ENCODE assay signal across 1 cellular context in genomic region chr20:23203951-23204730, GRCh38.
TF ChIP-seq lines count a peak whose summit lies in the region.

No MANE protein-coding gene starts in this region.

TF ChIP-seq in K562, 482 proteins besides CTCF, POLR2A, EP300 and RAD21 (continued from another document):
- TF ChIP-seq, protein P1, sequence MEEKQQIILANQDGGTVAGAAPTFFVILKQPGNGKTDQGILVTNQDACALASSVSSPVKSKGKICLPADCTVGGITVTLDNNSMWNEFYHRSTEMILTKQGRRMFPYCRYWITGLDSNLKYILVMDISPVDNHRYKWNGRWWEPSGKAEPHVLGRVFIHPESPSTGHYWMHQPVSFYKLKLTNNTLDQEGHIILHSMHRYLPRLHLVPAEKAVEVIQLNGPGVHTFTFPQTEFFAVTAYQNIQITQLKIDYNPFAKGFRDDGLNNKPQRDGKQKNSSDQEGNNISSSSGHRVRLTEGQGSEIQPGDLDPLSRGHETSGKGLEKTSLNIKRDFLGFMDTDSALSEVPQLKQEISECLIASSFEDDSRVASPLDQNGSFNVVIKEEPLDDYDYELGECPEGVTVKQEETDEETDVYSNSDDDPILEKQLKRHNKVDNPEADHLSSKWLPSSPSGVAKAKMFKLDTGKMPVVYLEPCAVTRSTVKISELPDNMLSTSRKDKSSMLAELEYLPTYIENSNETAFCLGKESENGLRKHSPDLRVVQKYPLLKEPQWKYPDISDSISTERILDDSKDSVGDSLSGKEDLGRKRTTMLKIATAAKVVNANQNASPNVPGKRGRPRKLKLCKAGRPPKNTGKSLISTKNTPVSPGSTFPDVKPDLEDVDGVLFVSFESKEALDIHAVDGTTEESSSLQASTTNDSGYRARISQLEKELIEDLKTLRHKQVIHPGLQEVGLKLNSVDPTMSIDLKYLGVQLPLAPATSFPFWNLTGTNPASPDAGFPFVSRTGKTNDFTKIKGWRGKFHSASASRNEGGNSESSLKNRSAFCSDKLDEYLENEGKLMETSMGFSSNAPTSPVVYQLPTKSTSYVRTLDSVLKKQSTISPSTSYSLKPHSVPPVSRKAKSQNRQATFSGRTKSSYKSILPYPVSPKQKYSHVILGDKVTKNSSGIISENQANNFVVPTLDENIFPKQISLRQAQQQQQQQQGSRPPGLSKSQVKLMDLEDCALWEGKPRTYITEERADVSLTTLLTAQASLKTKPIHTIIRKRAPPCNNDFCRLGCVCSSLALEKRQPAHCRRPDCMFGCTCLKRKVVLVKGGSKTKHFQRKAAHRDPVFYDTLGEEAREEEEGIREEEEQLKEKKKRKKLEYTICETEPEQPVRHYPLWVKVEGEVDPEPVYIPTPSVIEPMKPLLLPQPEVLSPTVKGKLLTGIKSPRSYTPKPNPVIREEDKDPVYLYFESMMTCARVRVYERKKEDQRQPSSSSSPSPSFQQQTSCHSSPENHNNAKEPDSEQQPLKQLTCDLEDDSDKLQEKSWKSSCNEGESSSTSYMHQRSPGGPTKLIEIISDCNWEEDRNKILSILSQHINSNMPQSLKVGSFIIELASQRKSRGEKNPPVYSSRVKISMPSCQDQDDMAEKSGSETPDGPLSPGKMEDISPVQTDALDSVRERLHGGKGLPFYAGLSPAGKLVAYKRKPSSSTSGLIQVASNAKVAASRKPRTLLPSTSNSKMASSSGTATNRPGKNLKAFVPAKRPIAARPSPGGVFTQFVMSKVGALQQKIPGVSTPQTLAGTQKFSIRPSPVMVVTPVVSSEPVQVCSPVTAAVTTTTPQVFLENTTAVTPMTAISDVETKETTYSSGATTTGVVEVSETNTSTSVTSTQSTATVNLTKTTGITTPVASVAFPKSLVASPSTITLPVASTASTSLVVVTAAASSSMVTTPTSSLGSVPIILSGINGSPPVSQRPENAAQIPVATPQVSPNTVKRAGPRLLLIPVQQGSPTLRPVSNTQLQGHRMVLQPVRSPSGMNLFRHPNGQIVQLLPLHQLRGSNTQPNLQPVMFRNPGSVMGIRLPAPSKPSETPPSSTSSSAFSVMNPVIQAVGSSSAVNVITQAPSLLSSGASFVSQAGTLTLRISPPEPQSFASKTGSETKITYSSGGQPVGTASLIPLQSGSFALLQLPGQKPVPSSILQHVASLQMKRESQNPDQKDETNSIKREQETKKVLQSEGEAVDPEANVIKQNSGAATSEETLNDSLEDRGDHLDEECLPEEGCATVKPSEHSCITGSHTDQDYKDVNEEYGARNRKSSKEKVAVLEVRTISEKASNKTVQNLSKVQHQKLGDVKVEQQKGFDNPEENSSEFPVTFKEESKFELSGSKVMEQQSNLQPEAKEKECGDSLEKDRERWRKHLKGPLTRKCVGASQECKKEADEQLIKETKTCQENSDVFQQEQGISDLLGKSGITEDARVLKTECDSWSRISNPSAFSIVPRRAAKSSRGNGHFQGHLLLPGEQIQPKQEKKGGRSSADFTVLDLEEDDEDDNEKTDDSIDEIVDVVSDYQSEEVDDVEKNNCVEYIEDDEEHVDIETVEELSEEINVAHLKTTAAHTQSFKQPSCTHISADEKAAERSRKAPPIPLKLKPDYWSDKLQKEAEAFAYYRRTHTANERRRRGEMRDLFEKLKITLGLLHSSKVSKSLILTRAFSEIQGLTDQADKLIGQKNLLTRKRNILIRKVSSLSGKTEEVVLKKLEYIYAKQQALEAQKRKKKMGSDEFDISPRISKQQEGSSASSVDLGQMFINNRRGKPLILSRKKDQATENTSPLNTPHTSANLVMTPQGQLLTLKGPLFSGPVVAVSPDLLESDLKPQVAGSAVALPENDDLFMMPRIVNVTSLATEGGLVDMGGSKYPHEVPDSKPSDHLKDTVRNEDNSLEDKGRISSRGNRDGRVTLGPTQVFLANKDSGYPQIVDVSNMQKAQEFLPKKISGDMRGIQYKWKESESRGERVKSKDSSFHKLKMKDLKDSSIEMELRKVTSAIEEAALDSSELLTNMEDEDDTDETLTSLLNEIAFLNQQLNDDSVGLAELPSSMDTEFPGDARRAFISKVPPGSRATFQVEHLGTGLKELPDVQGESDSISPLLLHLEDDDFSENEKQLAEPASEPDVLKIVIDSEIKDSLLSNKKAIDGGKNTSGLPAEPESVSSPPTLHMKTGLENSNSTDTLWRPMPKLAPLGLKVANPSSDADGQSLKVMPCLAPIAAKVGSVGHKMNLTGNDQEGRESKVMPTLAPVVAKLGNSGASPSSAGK (IDR thresholded peaks at IDR 0.05): peak; percentile 49; the same call in 1 of the 2 replicates
- TF ChIP-seq, protein P2, sequence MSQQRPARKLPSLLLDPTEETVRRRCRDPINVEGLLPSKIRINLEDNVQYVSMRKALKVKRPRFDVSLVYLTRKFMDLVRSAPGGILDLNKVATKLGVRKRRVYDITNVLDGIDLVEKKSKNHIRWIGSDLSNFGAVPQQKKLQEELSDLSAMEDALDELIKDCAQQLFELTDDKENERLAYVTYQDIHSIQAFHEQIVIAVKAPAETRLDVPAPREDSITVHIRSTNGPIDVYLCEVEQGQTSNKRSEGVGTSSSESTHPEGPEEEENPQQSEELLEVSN (IDR thresholded peaks at IDR 0.05; ENCODE audit: borderline replicate concordance in 1 of 2, extremely low read depth in 1 of 2, insufficient read depth in 1 of 2, insufficient read length in 1 of 2, low read depth in 1 of 2, low read length in 1 of 2, poor library complexity in 1 of 2, severe bottlenecking in 1 of 2): peak in 1 of 2 experiments; percentile 17
